Comparison of ENCODE assay signal across 9 cellular contexts in genomic region chr5:14859150-14859549, GRCh38.
"Had no signal": no experiment of that assay in that cellular context is flagged by ENCODE, and none has a peak within 500 bp of the region (broad histone marks: within the 10 kb centered on the region; RNA-seq: fewer than 3 reads in every experiment).

No MANE protein-coding gene starts in this region.

- H3K9me3 Mint-ChIP-seq: IgD-negative memory B cell had no signal

- H3K4me3 Mint-ChIP-seq: IgD-negative memory B cell had no signal

- H3K4me1 ChIP-seq: HAP-1 had no signal

- H3K27ac ChIP-seq: GM23248, HL-60 had no signal

- ATAC-seq: HCT116, HepG2 had no signal

- H3K9me3 ChIP-seq: HAP-1 had no signal

- H3K4me3 ChIP-seq: GM23248, HAP-1 had no signal

- H3K27me3 Mint-ChIP-seq: IgD-negative memory B cell had no signal

- H3K36me3 ChIP-seq: HAP-1 had no signal

- DNase-seq: GM23248, GOT3, H7, KG1 had no signal
